In the genomic region with DNA sequence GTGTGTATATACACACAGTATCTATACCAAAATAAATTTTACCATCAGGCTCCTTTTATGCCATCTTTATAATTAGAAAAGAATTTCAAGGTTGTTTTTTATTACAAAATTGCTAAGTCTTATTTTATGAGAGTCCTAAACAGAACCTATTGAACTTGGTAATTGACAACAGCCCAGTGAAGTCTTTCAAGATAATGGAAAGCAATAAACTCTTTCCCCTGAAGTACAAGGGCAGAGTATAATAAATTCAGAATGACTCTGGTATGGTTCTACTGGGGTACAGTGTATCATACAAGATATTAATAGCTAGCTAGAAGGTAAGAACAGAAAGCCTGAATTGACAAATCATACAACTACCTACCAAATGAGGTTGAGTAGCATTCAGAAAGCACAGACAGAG, we compare ENCODE assay signal across 21 cellular contexts. TPM values are rescaled to one million over a fixed set of nuclear protein-coding genes. Genes with fewer than 3 reads are reported as not detected.
A peak's percentile ranks its signal among the peaks of the same experiment; 100 is the strongest.
DNase-seq lines count a peak whose midpoint lies in the region; ATAC-seq, FAIRE-seq and TF ChIP-seq lines count a peak whose summit lies in the region.
"Had no signal": no experiment of that assay in that cellular context is flagged by ENCODE, and none has a peak within 500 bp of the region (broad histone marks: within the 10 kb centered on the region; RNA-seq: fewer than 3 reads in every experiment).

No MANE protein-coding gene starts in this region.

- peaks cover 0 to 38% (median 0%) of the 10 kb centered on the region in 4 donors for H3K4me1 ChIP-seq in tibial nerve
- H3K4me1 ChIP-seq: A549, Caco-2 had no signal

- no peak for ATAC-seq in stimulated activated effector memory CD8-positive, alpha-beta T cell treated with anti-CD3 and anti-CD28 coated beads, Interleukin-12 subunit alpha, Interleukin-12 subunit beta, amount 100 ng/mL, for 72 hours
- ATAC-seq: A549, GM23338, HCT116 had no signal

- DNase-seq in H54 (ENCODE audit: insufficient read length, low spot score) (no peak), frontal cortex (ENCODE audit: low spot score in 2 of 2) (no peak), tibial nerve (ENCODE audit: low spot score in 2 of 2) (no peak), ecto neural progenitor cell (ENCODE audit: low spot score) (no peak)
- DNase-seq in stimulated activated effector memory CD8-positive, alpha-beta T cell treated with anti-CD3 and anti-CD28 coated beads, Interleukin-12 subunit alpha, Interleukin-12 subunit beta, amount 100 ng/mL, for 72 hours (ENCODE audit: low spot score in 2 of 2), result no peak
- DNase-seq in stimulated activated CD4-positive, alpha-beta T cell treated with anti-CD3 and anti-CD28 coated beads, Interleukin-12 subunit alpha, Interleukin-12 subunit beta, amount 100 ng/mL, for 4 hours, result no peak
- DNase-seq: AML-193; Caco-2; CD4-positive, alpha-beta T cell; H7; IMR-90 had no signal

- peak; percentile 15 for FAIRE-seq in H54 (lab: Jason Lieb, UNC)
- peak; percentile 28 for FAIRE-seq in frontal cortex (lab: Jason Lieb, UNC)
- FAIRE-seq: A549, D721Med, GM12892, GM18507, HTR-8/SVneo had no signal

- no peak overlapping the region for H3K4me3 ChIP-seq in tibial nerve
- H3K4me3 ChIP-seq: A549, GM23338 had no signal

- H3K27ac Mint-ChIP-seq in nephron, result peak overlapping the region in 2 of 3 experiments; percentile 11 to 86
- H3K27ac Mint-ChIP-seq in stimulated activated effector memory CD8-positive, alpha-beta T cell treated with anti-CD3 and anti-CD28 coated beads, Interleukin-12 subunit alpha, Interleukin-12 subunit beta, amount 100 ng/mL, for 72 hours, result no peak overlapping the region
- H3K27ac Mint-ChIP-seq: CD4-positive, alpha-beta T cell; GM23338 had no signal

- H3K9me3 ChIP-seq in tibial nerve, result no peaks in the 10 kb centered on the region
- H3K9me3 ChIP-seq: A549, Caco-2 had no signal

- H3K27me3 ChIP-seq in tibial nerve, result no peaks in the 10 kb centered on the region

- H3K4me1 Mint-ChIP-seq in nephron, result peaks cover 30% of the 10 kb centered on the region
- no peaks in the 10 kb centered on the region for H3K4me1 Mint-ChIP-seq in stimulated activated effector memory CD8-positive, alpha-beta T cell treated with anti-CD3 and anti-CD28 coated beads, Interleukin-12 subunit alpha, Interleukin-12 subunit beta, amount 100 ng/mL, for 72 hours
- H3K4me1 Mint-ChIP-seq: GM23338 had no signal

- TF ChIP-seq EP300 in tibial nerve (IDR thresholded peaks at IDR 0.05), result no peak

- no peaks in the 10 kb centered on the region for H3K36me3 Mint-ChIP-seq in nephron (ENCODE audit: low read depth)
- no peaks in the 10 kb centered on the region for H3K36me3 Mint-ChIP-seq in stimulated activated effector memory CD8-positive, alpha-beta T cell treated with anti-CD3 and anti-CD28 coated beads, Interleukin-12 subunit alpha, Interleukin-12 subunit beta, amount 100 ng/mL, for 72 hours

- TF ChIP-seq POLR2A in H54 (IDR thresholded peaks at IDR 0.05; ENCODE audit: low read depth, low read length) (no peak), tibial nerve (IDR thresholded peaks at IDR 0.05) (no peak)

- TF ChIP-seq CTCF in nephron (IDR thresholded peaks at IDR 0.05; ENCODE audit: unreplicated experiment in 3 of 3) (no peak), tibial nerve (IDR thresholded peaks at IDR 0.05) (no peak)

- H3K27me3 Mint-ChIP-seq in nephron (ENCODE audit: low read depth), result no peaks in the 10 kb centered on the region
- H3K27me3 Mint-ChIP-seq: CD4-positive, alpha-beta T cell had no signal

- H3K36me3 ChIP-seq in tibial nerve, result peaks cover 0 to 4% (median 0%) of the 10 kb centered on the region in 3 donors

- H3K4me3 Mint-ChIP-seq in nephron, result no peak overlapping the region
- no peak overlapping the region for H3K4me3 Mint-ChIP-seq in stimulated activated effector memory CD8-positive, alpha-beta T cell treated with anti-CD3 and anti-CD28 coated beads, Interleukin-12 subunit alpha, Interleukin-12 subunit beta, amount 100 ng/mL, for 72 hours
- H3K4me3 Mint-ChIP-seq: CD4-positive, alpha-beta T cell; GM23338 had no signal

- H3K27ac ChIP-seq in tibial nerve, result peak overlapping the region in 3 of 4 donors; percentile 33 to 78 (median 69)
- H3K27ac ChIP-seq: 22Rv1, A549, C4-2B had no signal

- no peaks in the 10 kb centered on the region for H3K9me3 Mint-ChIP-seq in nephron
- no peaks in the 10 kb centered on the region for H3K9me3 Mint-ChIP-seq in stimulated activated effector memory CD8-positive, alpha-beta T cell treated with anti-CD3 and anti-CD28 coated beads, Interleukin-12 subunit alpha, Interleukin-12 subunit beta, amount 100 ng/mL, for 72 hours
- H3K9me3 Mint-ChIP-seq: CD4-positive, alpha-beta T cell; GM23338 had no signal

RNA-seq across cellular contexts. Expression of a gene that starts 26.2 kb away (rescaled TPM):
- 1.2 TPM for total RNA-seq in frontal cortex
- total RNA-seq in tibial nerve, result 10 to 100 TPM in 3 of 4 donors, 1 to 10 TPM in 1; 9.2 to 38.9 (median 25.4) TPM

RNA-seq across cellular contexts. Expression of a gene that starts 45.7 kb away (rescaled TPM):
- total RNA-seq in frontal cortex, result 28.1 TPM
- 10 to 100 TPM; 12.9 to 17.5 (median 16.0) TPM for total RNA-seq in tibial nerve
